In genomic region chr7:24979863-24980694, GRCh38 we compare ENCODE assay signal across 1 cellular context.
TF ChIP-seq lines count a peak whose summit lies in the region.

TSS of gene OSBPL3 (minus strand) at chr7:24980178. CDS start at chr7:24892472, 87,706 bp downstream.

TF ChIP-seq in HEK293, 187 proteins besides CTCF, POLR2A, EP300 and RAD21 (continued from another document):
- TF ChIP-seq, protein P1, sequence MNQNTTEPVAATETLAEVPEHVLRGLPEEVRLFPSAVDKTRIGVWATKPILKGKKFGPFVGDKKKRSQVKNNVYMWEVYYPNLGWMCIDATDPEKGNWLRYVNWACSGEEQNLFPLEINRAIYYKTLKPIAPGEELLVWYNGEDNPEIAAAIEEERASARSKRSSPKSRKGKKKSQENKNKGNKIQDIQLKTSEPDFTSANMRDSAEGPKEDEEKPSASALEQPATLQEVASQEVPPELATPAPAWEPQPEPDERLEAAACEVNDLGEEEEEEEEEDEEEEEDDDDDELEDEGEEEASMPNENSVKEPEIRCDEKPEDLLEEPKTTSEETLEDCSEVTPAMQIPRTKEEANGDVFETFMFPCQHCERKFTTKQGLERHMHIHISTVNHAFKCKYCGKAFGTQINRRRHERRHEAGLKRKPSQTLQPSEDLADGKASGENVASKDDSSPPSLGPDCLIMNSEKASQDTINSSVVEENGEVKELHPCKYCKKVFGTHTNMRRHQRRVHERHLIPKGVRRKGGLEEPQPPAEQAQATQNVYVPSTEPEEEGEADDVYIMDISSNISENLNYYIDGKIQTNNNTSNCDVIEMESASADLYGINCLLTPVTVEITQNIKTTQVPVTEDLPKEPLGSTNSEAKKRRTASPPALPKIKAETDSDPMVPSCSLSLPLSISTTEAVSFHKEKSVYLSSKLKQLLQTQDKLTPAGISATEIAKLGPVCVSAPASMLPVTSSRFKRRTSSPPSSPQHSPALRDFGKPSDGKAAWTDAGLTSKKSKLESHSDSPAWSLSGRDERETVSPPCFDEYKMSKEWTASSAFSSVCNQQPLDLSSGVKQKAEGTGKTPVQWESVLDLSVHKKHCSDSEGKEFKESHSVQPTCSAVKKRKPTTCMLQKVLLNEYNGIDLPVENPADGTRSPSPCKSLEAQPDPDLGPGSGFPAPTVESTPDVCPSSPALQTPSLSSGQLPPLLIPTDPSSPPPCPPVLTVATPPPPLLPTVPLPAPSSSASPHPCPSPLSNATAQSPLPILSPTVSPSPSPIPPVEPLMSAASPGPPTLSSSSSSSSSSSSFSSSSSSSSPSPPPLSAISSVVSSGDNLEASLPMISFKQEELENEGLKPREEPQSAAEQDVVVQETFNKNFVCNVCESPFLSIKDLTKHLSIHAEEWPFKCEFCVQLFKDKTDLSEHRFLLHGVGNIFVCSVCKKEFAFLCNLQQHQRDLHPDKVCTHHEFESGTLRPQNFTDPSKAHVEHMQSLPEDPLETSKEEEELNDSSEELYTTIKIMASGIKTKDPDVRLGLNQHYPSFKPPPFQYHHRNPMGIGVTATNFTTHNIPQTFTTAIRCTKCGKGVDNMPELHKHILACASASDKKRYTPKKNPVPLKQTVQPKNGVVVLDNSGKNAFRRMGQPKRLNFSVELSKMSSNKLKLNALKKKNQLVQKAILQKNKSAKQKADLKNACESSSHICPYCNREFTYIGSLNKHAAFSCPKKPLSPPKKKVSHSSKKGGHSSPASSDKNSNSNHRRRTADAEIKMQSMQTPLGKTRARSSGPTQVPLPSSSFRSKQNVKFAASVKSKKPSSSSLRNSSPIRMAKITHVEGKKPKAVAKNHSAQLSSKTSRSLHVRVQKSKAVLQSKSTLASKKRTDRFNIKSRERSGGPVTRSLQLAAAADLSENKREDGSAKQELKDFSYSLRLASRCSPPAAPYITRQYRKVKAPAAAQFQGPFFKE (tag by site-specific recombination; IDR thresholded peaks at IDR 0.05; ENCODE audit: borderline replicate concordance) = no peak
- peak; percentile 13; the same call in 1 of the 2 replicates for TF ChIP-seq MEIS1 (CRISPR knock-in tag; IDR thresholded peaks at IDR 0.05; ENCODE audit: borderline replicate concordance)
- peak; percentile 55 for TF ChIP-seq KLF8 (tag by site-specific recombination; IDR thresholded peaks at IDR 0.05)
- no peak for TF ChIP-seq ZNF639 (tag by site-specific recombination; IDR thresholded peaks at IDR 0.05)
- peak; percentile 37; the same call in 1 of the 2 replicates for TF ChIP-seq ZNF600 (tag by site-specific recombination; IDR thresholded peaks at IDR 0.05)
- TF ChIP-seq TRIM28 (IDR thresholded peaks at IDR 0.05; ENCODE audit: borderline replicate concordance, low read length) = no peak
- TF ChIP-seq ZNF629 (tag by site-specific recombination; IDR thresholded peaks at IDR 0.05) = no peak
- TF ChIP-seq ZSCAN4 (tag by site-specific recombination; IDR thresholded peaks at IDR 0.05) = no peak
- TF ChIP-seq HOXD13 (CRISPR knock-in tag; IDR thresholded peaks at IDR 0.05; ENCODE audit: borderline replicate concordance) = no peak
- TF ChIP-seq, protein P2, sequence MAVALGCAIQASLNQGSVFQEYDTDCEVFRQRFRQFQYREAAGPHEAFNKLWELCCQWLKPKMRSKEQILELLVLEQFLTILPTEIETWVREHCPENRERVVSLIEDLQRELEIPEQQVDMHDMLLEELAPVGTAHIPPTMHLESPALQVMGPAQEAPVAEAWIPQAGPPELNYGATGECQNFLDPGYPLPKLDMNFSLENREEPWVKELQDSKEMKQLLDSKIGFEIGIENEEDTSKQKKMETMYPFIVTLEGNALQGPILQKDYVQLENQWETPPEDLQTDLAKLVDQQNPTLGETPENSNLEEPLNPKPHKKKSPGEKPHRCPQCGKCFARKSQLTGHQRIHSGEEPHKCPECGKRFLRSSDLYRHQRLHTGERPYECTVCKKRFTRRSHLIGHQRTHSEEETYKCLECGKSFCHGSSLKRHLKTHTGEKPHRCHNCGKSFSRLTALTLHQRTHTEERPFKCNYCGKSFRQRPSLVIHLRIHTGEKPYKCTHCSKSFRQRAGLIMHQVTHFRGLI (tag by site-specific recombination; IDR thresholded peaks at IDR 0.05) = 0 out of 2 replicates have a peak, but pooled peaks have one; percentile 16
- TF ChIP-seq ZNF785 (tag by site-specific recombination; IDR thresholded peaks at IDR 0.05) = no peak
- no peak for TF ChIP-seq ZNF19 (tag by site-specific recombination; IDR thresholded peaks at IDR 0.05; ENCODE audit: low read depth)
- TF ChIP-seq ZNF776 (tag by site-specific recombination; IDR thresholded peaks at IDR 0.05; ENCODE audit: borderline replicate concordance) = no peak
- TF ChIP-seq SETDB1 (IDR thresholded peaks at IDR 0.05; ENCODE audit: insufficient read length, low read length) = no peak
- TF ChIP-seq ZBTB8A (tag by site-specific recombination; IDR thresholded peaks at IDR 0.05) = peak; percentile 90
- TF ChIP-seq ZNF747 (tag by site-specific recombination; IDR thresholded peaks at IDR 0.05) = no peak
- TF ChIP-seq, protein P3, sequence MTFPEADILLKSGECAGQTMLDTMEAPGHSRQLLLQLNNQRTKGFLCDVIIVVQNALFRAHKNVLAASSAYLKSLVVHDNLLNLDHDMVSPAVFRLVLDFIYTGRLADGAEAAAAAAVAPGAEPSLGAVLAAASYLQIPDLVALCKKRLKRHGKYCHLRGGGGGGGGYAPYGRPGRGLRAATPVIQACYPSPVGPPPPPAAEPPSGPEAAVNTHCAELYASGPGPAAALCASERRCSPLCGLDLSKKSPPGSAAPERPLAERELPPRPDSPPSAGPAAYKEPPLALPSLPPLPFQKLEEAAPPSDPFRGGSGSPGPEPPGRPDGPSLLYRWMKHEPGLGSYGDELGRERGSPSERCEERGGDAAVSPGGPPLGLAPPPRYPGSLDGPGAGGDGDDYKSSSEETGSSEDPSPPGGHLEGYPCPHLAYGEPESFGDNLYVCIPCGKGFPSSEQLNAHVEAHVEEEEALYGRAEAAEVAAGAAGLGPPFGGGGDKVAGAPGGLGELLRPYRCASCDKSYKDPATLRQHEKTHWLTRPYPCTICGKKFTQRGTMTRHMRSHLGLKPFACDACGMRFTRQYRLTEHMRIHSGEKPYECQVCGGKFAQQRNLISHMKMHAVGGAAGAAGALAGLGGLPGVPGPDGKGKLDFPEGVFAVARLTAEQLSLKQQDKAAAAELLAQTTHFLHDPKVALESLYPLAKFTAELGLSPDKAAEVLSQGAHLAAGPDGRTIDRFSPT (tag by site-specific recombination; IDR thresholded peaks at IDR 0.05) = no peak
- TF ChIP-seq ZNF707 (tag by site-specific recombination; IDR thresholded peaks at IDR 0.05) = no peak
- no peak for TF ChIP-seq ZNF175 (tag by site-specific recombination; IDR thresholded peaks at IDR 0.05)
- no peak for TF ChIP-seq ZNF24 (tag by site-specific recombination; IDR thresholded peaks at IDR 0.05)
- no peak for TF ChIP-seq ZFHX2 (tag by site-specific recombination; conservative IDR thresholded peaks at IDR 0.05)
